In the genomic region with DNA sequence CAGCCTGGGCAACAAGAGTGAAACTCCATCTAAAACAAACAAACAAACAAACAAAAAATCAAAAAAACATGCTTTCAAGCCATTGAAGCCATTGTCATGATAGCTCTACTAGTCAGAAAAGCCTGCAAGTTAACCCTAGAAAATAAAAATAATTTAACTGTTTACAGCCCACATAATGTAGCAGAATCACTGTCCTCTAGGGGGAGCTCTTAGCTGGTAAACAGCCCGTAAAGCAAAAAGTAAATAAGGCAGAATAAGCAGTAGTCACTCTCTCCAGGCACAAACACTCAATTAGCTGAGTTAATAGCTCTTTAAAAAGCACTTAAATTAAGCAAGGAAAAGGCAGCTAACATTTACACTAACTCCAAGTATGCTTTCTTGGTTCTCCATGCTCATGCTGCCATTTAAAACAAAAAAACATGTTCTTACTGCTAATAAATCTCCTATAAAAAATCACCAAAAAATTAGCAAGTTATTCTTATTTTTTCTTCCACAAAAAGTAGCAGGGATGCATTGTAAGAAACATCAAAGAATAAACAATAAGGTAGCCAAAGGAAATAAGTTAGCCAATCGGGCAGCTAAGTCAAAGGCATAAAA, we compare ENCODE assay signal across 9 cellular contexts. TPM values are rescaled to one million over a fixed set of nuclear protein-coding genes. Genes with fewer than 3 reads are reported as not detected.
DNase-seq lines count a peak whose midpoint lies in the region; ATAC-seq and TF ChIP-seq lines count a peak whose summit lies in the region.
"Had no signal": no experiment of that assay in that cellular context is flagged by ENCODE, and none has a peak within 500 bp of the region (broad histone marks: within the 10 kb centered on the region; RNA-seq: fewer than 3 reads in every experiment).

No MANE protein-coding gene starts in this region.

- CTCF ChIA-PET in AG04449 (lab: Yijun Ruan, JAX): interaction anchor here (1.4 to 5.3 kb wide), 4 partner anchors 11 to 196 kb away, joined by 3 to 28 read pairs (median 14); no protein-coding TSS in a partner anchor

- TF ChIP-seq CTCF in AG04449 (IDR thresholded peaks at IDR 0.05; ENCODE audit: insufficient read depth, low read length, missing control alignments): peak; percentile 3
- TF ChIP-seq CTCF in GM13977 (IDR thresholded peaks at IDR 0.05; ENCODE audit: extremely low read depth, insufficient read depth, missing control alignments): peak; percentile 72
- TF ChIP-seq CTCF in smooth muscle cell (IDR thresholded peaks at IDR 0.05; ENCODE audit: borderline replicate concordance, insufficient read depth, poor library complexity, severe bottlenecking): peak; percentile 35

- no peak for ATAC-seq in GM18511 (IDR thresholded peaks at IDR 0.05; ENCODE audit: unreplicated experiment)
- no peak for ATAC-seq in HG03159 (IDR thresholded peaks at IDR 0.05; ENCODE audit: unreplicated experiment)

- no peaks in the 10 kb centered on the region for H3K36me3 ChIP-seq in smooth muscle cell (ENCODE audit: low read depth)

- POLR2A ChIA-PET in AG04449 (lab: Yijun Ruan, JAX): no interaction called here

- no peaks in the 10 kb centered on the region for H3K27me3 ChIP-seq in smooth muscle cell (ENCODE audit: low read depth)

- no peak overlapping the region for H3K27ac ChIP-seq in smooth muscle cell (ENCODE audit: low read depth)

- WGBS in smooth muscle cell (ENCODE audit: low lambda C conversion rate): 47% methylated on average over 2 of the region's 2 CpGs

- no peaks in the 10 kb centered on the region for H3K79me2 ChIP-seq in smooth muscle cell (ENCODE audit: low read depth)

- H4K20me1 ChIP-seq in smooth muscle cell (ENCODE audit: low read depth): no peaks in the 10 kb centered on the region

- no peaks in the 10 kb centered on the region for H3K9me3 ChIP-seq in smooth muscle cell (replicated peaks; ENCODE audit: low read depth)

- DNase-seq in AG04449 (ENCODE audit: low read depth, low spot score): no peak
- peak; percentile 48 for DNase-seq in GM13977 (ENCODE audit: low spot score)
- DNase-seq in NCI-H748 treated with DMSO at 0.1 percent for 48 hours (lab: John Stamatoyannopoulos, UW): peak; percentile 58
- peak; percentile 73 for DNase-seq in dermis blood vessel endothelial cell
- no peak for DNase-seq in smooth muscle cell (lab: John Stamatoyannopoulos, UW; ENCODE audit: unreplicated experiment)
- DNase-seq in activated T-cell treated with anti-CD3 and anti-CD28 coated beads for 4 hours: no peak

- no peak overlapping the region for H3K9ac ChIP-seq in smooth muscle cell (ENCODE audit: low read depth)

- no peaks in the 10 kb centered on the region for H3K4me1 ChIP-seq in smooth muscle cell (ENCODE audit: low read depth)

- no peak overlapping the region for H3K4me3 ChIP-seq in AG04449 (ENCODE audit: low read depth, low read length)
- H3K4me3 ChIP-seq in smooth muscle cell: no peak overlapping the region

- no peak overlapping the region for H3K4me2 ChIP-seq in smooth muscle cell

- no peak overlapping the region for H2AFZ ChIP-seq in smooth muscle cell (ENCODE audit: low read depth)

- no peaks in the 10 kb centered on the region for H3F3A ChIP-seq in smooth muscle cell (ENCODE audit: low read depth)

- in situ Hi-C loops in GM13977 (cut with MboI; ENCODE audit: low pct_unique_long_range_greater_than_20kb, low sequenced_read_pairs, unreplicated experiment): no loop called here

RNA-seq across cellular contexts. Expression of a gene that starts 11.3 kb away (rescaled TPM):
- total RNA-seq in dermis blood vessel endothelial cell: not detected in 2 replicates
- not detected in 2 replicates for total RNA-seq in smooth muscle cell
- not detected in 2 replicates for polyA plus RNA-seq in smooth muscle cell

RNA-seq across cellular contexts. Expression of a gene that starts 43.8 kb away (rescaled TPM):
- total RNA-seq in dermis blood vessel endothelial cell (not detected in 2 replicates), smooth muscle cell (not detected in 2 replicates)
- not detected in 2 replicates for polyA plus RNA-seq in smooth muscle cell

RNA-seq across cellular contexts. Expression of a gene that starts 50.1 kb away (rescaled TPM):
- total RNA-seq in dermis blood vessel endothelial cell (not detected in 2 replicates), smooth muscle cell (not detected in 2 replicates)
- polyA plus RNA-seq in smooth muscle cell: not detected in 2 replicates
- total RNA-seq: subcutaneous adipose tissue had no signal

Comparison
In these comparisons a context has a peak if more than half of its experiments do, and no peak if none do; other contexts are left out.
1. DNase-seq: peak in GM13977 (single experiment), NCI-H748 treated with DMSO at 0.1 percent for 48 hours (single experiment) and dermis blood vessel endothelial cell (single experiment); none in AG04449 (single experiment), smooth muscle cell (single experiment) and activated T-cell treated with anti-CD3 and anti-CD28 coated beads for 4 hours (single experiment).
2. CTCF ChIP-seq: peak in every context shown above with its lines; median percentile 72 in GM13977; 35 in smooth muscle cell; 3 in AG04449.